4 cellular contexts compared by ENCODE assay signal in genomic region chrX:102546175-102546574, GRCh38. TPM values are rescaled to one million over a fixed set of nuclear protein-coding genes. Genes with fewer than 3 reads are reported as not detected.
"Had no signal": no experiment of that assay in that cellular context is flagged by ENCODE, and none has a peak within 500 bp of the region (broad histone marks: within the 10 kb centered on the region; RNA-seq: fewer than 3 reads in every experiment).

No MANE protein-coding gene starts in this region.

RNA-seq across cellular contexts. Expression of gene TMSB15A, which starts 29.6 kb away (rescaled TPM):
- total RNA-seq: ascending aorta, body of pancreas, bronchial epithelial cell, PC-9 had no signal
